ENCODE assay signal across 8 cellular contexts in the genomic region with DNA sequence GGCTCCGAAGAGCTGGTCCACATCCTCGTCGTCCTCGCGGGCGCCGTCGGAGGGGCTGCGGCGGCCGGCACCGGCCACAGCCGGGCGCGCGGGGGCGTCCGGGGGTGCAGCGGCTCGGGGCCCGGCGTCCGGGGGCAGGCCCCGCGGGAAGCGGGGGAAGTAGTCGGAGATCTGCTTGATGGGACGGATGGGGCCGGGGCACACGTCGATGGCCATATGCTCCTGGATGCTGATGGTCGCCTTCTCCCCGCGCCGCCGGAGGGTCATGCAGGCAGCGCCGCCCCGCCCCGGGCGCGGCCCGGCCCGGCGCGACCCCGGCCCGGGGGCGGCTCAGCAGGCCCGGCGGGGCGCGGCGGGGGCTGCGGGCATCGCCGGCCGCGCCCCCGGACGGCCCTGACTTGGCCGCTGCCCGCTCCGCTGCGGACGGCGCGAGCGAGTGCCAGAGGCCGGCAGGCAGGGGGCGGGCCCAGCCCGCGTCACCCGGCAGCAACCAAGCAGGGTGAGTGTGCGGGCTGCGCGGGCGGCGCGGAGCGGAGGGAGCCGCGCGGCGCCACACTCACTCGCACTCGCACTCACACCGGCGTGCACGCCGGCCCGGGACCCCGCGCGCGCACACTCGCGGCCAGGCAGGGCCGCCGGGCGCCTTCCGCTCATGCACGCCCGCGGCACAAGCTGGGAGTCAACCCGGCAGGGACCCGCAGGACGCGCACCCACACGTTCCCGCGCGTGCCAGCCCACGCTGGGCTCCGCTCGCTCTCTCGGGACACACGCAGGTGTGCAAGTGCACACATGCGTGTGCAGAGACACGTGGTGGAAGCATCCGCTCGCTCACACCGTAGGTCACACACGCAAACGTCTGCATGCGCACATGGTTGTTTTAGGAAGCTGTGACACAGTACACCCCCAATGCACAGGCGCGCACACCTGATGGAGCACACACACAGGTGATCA. TPM values are rescaled to one million over a fixed set of nuclear protein-coding genes. Genes with fewer than 3 reads are reported as not detected.
DNase-seq lines count a peak whose midpoint lies in the region; ATAC-seq lines count a peak whose summit lies in the region.

Gene DOC2B (minus strand): TSS at position 438 of the 951 bp plus-strand sequence. CDS start 171 bp downstream, at position 267.

- H3K36me3 ChIP-seq in iPS-15b (ENCODE audit: control insufficient read depth, insufficient read depth, low read length): no peaks in the 10 kb centered on the region

- H3K27me3 ChIP-seq in iPS-15b (ENCODE audit: control insufficient read depth, insufficient read depth, low read length): peaks cover 47% of the 10 kb centered on the region

- peaks cover 19% of the 10 kb centered on the region for H3K4me1 Mint-ChIP-seq in activated CD4-positive, alpha-beta T cell treated with anti-CD3 and anti-CD28 coated beads, Interleukin-2, amount 10 ng/mL, durations not matched to agents 24 days and 14 days

- H3K27ac Mint-ChIP-seq in activated CD4-positive, alpha-beta T cell treated with anti-CD3 and anti-CD28 coated beads, Interleukin-2, amount 10 ng/mL, durations not matched to agents 24 days and 14 days: peak within 1 kb of the TSS; percentile 46

- H3K4me3 ChIP-seq in iPS-15b (ENCODE audit: low read depth, low read length): peak within 1 kb of the TSS; percentile 53

- no peaks in the 10 kb centered on the region for H3K9me3 Mint-ChIP-seq in activated CD4-positive, alpha-beta T cell treated with anti-CD3 and anti-CD28 coated beads, Interleukin-2, amount 10 ng/mL, durations not matched to agents 24 days and 14 days

- no peak for ATAC-seq in HG03520 (IDR thresholded peaks at IDR 0.05; ENCODE audit: unreplicated experiment)

- peaks cover 38% of the 10 kb centered on the region for H3K27me3 Mint-ChIP-seq in activated CD4-positive, alpha-beta T cell treated with anti-CD3 and anti-CD28 coated beads, Interleukin-2, amount 10 ng/mL, durations not matched to agents 24 days and 14 days

- no peaks in the 10 kb centered on the region for H3K9me3 ChIP-seq in iPS-15b (ENCODE audit: control insufficient read depth, insufficient read depth, low read length)

- H3K4me3 Mint-ChIP-seq in activated CD4-positive, alpha-beta T cell treated with anti-CD3 and anti-CD28 coated beads, Interleukin-2, amount 10 ng/mL, durations not matched to agents 24 days and 14 days: peak within 1 kb of the TSS; percentile 58

- H3K9ac ChIP-seq in iPS-15b (ENCODE audit: low read depth, low read length): no peak within 1 kb of the TSS

- H3K36me3 Mint-ChIP-seq in activated CD4-positive, alpha-beta T cell treated with anti-CD3 and anti-CD28 coated beads, Interleukin-2, amount 10 ng/mL, durations not matched to agents 24 days and 14 days (ENCODE audit: low read depth): peaks cover 1% of the 10 kb centered on the region

- intact Hi-C loops in activated CD4-positive, alpha-beta T cell treated with anti-CD3 and anti-CD28 coated beads, Interleukin-2, amount 10 ng/mL, durations not matched to agents 24 days and 14 days (cut with micrococcal nuclease): no loop called here

- peaks cover 3% of the 10 kb centered on the region for H3K4me1 ChIP-seq in iPS-15b (ENCODE audit: control insufficient read depth, insufficient read depth, low read length)

- DNase-seq in activated CD4-positive, alpha-beta T cell treated with anti-CD3 and anti-CD28 coated beads, Interleukin-2, amount 10 ng/mL, durations not matched to agents 24 days and 14 days: peak; percentile 76
- no peak for DNase-seq in activated CD4-positive, alpha-beta T cell treated with anti-CD3 and anti-CD28 coated beads for 1 hour
- DNase-seq in amniotic epithelial cell (ENCODE audit: low read depth) (peak; percentile 35), retina (peak; percentile 66), NCI-H69 (lab: John Stamatoyannopoulos, UW) (no peak), H4 (ENCODE audit: low spot score) (no peak)

RNA-seq across cellular contexts. Expression of gene DOC2B, which starts in this region (rescaled TPM):
- total RNA-seq in activated CD4-positive, alpha-beta T cell treated with anti-CD3 and anti-CD28 coated beads, Interleukin-2, amount 10 ng/mL, durations not matched to agents 24 days and 14 days: 0.98 and 1.0 TPM in 2 replicates
- total RNA-seq in H4 (2014; rRNA removed; shearing (Covaris generic)): not detected in 2 replicates

Comparison
In these comparisons a context has a peak if more than half of its experiments do, and no peak if none do; other contexts are left out.
1. DNase-seq: peak in activated CD4-positive, alpha-beta T cell treated with anti-CD3 and anti-CD28 coated beads, Interleukin-2, amount 10 ng/mL, durations not matched to agents 24 days and 14 days (single experiment), amniotic epithelial cell (single experiment) and retina (single experiment); none in activated CD4-positive, alpha-beta T cell treated with anti-CD3 and anti-CD28 coated beads for 1 hour (single experiment), NCI-H69 (single experiment) and H4 (single experiment).